In the genomic region with DNA sequence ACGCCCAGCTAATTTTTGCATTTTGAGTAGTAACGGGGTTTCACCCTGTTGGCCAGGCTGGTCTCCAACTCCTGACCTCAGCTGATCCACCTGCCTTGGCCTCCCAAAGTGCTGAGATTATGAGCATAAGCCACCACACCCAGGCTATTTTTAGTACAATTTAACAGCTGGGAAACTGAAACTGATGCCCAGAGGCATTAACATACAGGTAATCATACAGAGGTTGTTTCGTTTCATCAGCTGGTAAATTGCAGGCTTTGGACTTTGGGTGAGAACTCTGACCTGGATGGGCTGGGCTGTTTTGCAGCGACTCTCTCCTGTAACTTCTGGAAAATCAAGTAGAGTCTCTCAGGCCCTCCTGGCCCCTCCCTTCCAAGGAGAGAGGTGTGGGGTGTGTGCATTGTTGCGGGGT, we compare ENCODE assay signal across 1 cellular context.
A peak's percentile ranks its signal among the peaks of the same experiment; 100 is the strongest.
TF ChIP-seq lines count a peak whose summit lies in the region.

No MANE protein-coding gene starts in this region.

TF ChIP-seq in HepG2, 621 proteins besides CTCF, POLR2A, EP300 and RAD21:
- TF ChIP-seq FOXC1 (CRISPR knock-in tag; IDR thresholded peaks at IDR 0.05; ENCODE audit: borderline replicate concordance) (no peak), HNF4A (CRISPR knock-in tag; IDR thresholded peaks at IDR 0.05) (peak; percentile 64), ZNF496 (CRISPR knock-in tag; IDR thresholded peaks at IDR 0.05; ENCODE audit: insufficient replicate concordance) (no peak), KDM6A (CRISPR knock-in tag; IDR thresholded peaks at IDR 0.05; ENCODE audit: low read depth) (no peak), ZNF234 (CRISPR knock-in tag; conservative IDR thresholded peaks at IDR 0.05) (no peak), HNF4G (IDR thresholded peaks at IDR 0.05; ENCODE audit: borderline replicate concordance, low read depth, low read length) (peak; percentile 37; the same call in 1 of the 2 replicates), HNF4G (CRISPR knock-in tag; IDR thresholded peaks at IDR 0.05; ENCODE audit: borderline replicate concordance, low read depth) (no peak), CCAR2 (optimal IDR thresholded peaks at IDR 0.05; ENCODE audit: low read depth, low read length) (no peak), ZMYM4 (CRISPR knock-in tag; IDR thresholded peaks at IDR 0.05) (no peak)
- TF ChIP-seq, protein P1, sequence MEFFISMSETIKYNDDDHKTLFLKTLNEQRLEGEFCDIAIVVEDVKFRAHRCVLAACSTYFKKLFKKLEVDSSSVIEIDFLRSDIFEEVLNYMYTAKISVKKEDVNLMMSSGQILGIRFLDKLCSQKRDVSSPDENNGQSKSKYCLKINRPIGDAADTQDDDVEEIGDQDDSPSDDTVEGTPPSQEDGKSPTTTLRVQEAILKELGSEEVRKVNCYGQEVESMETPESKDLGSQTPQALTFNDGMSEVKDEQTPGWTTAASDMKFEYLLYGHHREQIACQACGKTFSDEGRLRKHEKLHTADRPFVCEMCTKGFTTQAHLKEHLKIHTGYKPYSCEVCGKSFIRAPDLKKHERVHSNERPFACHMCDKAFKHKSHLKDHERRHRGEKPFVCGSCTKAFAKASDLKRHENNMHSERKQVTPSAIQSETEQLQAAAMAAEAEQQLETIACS (CRISPR knock-in tag; IDR thresholded peaks at IDR 0.05): no peak
- TF ChIP-seq, protein P2, sequence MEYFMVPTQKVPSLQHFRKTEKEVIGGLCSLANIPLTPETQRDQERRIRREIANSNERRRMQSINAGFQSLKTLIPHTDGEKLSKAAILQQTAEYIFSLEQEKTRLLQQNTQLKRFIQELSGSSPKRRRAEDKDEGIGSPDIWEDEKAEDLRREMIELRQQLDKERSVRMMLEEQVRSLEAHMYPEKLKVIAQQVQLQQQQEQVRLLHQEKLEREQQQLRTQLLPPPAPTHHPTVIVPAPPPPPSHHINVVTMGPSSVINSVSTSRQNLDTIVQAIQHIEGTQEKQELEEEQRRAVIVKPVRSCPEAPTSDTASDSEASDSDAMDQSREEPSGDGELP (IDR thresholded peaks at IDR 0.05; ENCODE audit: borderline replicate concordance, low read depth): peak; percentile 77
